ENCODE assay signal across 8 cellular contexts in the genomic region with DNA sequence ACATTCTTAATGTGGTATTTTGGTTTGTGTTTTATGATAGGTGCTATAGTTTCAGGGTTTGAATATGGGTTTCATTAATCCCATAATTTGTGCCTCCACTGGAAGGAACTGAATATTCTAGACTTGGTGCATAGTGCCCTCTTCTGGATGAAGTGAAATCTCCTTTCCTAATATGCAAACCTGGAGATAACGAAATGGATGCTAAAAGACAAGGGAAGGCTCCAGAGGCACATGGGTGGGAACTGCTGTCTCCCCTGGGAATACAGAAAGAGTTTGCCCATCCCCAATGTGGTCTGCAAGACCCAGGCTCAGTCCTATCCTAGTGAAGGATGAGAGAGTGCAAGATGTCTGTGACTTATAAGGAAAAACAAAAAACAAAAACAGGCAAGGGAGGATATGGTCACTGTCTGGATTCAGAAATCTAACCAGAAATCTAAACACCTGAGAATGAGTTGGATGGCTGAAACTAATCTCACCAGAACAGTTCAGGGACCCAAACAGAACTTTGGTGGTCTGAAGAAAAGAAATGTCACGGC.
DNase-seq lines count a peak whose midpoint lies in the region; ATAC-seq, FAIRE-seq and TF ChIP-seq lines count a peak whose summit lies in the region.

No MANE protein-coding gene starts in this region.

- POLR2A ChIA-PET in CD4-positive, alpha-beta T cell (lab: Charles Lee): no interaction called here

- peaks cover 7% of the 10 kb centered on the region for H3K27me3 ChIP-seq in CD4-positive, alpha-beta T cell (ENCODE audit: control insufficient read depth, insufficient read depth, low read length)

- TF ChIP-seq CTCF in CD4-positive, alpha-beta T cell (IDR thresholded peaks at IDR 0.05): peak; percentile 18

- H3K9me3 ChIP-seq in CD4-positive, alpha-beta T cell (ENCODE audit: control insufficient read depth, low read length): no peaks in the 10 kb centered on the region

- H3K4me3 Mint-ChIP-seq in CD4-positive, alpha-beta T cell: no peak overlapping the region

- intact Hi-C loops in CD4-positive, alpha-beta T cell (cut with DNase I, micrococcal nuclease): no loop called here

- no peak for ATAC-seq in CD4-positive, alpha-beta T cell (ENCODE audit: poor library complexity)
- peak; percentile 60 for ATAC-seq in GM21619 (IDR thresholded peaks at IDR 0.05; ENCODE audit: unreplicated experiment)

- CTCF ChIA-PET in CD4-positive, alpha-beta T cell (lab: Charles Lee): no interaction called here

- H3K9me3 Mint-ChIP-seq in CD4-positive, alpha-beta T cell: no peaks in the 10 kb centered on the region

- H3K4me1 Mint-ChIP-seq in CD4-positive, alpha-beta T cell (ENCODE audit: low read depth): peaks cover 11% of the 10 kb centered on the region

- no peaks in the 10 kb centered on the region for H3K36me3 Mint-ChIP-seq in CD4-positive, alpha-beta T cell (ENCODE audit: low read depth)

- no peak for DNase-seq in CD4-positive, alpha-beta T cell
- peak; percentile 55 for DNase-seq in NCI-H187 treated with DMSO at 0.1 percent for 48 hours (lab: John Stamatoyannopoulos, UW)
- peak; percentile 19 for DNase-seq in T1000 (lab: John Stamatoyannopoulos, UW)
- DNase-seq in hepatic stellate cell (ENCODE audit: low spot score): peak; percentile 27
- DNase-seq in urothelium cell line (ENCODE audit: low spot score): peak; percentile 30
- DNase-seq in activated CD4-positive, alpha-beta T cell treated with anti-CD3 and anti-CD28 coated beads for 4 hours: no peak
- no peak for DNase-seq in activated gamma-delta T cell treated with Interleukin-2 at 50 U/mL for 16 hours

- no peak for FAIRE-seq in urothelium cell line (lab: Jason Lieb, UNC)

- no peak overlapping the region for H3K27ac Mint-ChIP-seq in CD4-positive, alpha-beta T cell

- H3K27me3 Mint-ChIP-seq in CD4-positive, alpha-beta T cell: peaks cover 66% of the 10 kb centered on the region

- no peak overlapping the region for H3K27ac ChIP-seq in CD4-positive, alpha-beta T cell (ENCODE audit: low read depth, low read length)

Comparison
In these comparisons a context has a peak if more than half of its experiments do, and no peak if none do; other contexts are left out.
1. DNase-seq: peak in NCI-H187 treated with DMSO at 0.1 percent for 48 hours (single experiment), T1000 (single experiment), hepatic stellate cell (single experiment) and urothelium cell line (single experiment); none in CD4-positive, alpha-beta T cell (0 of 10), activated CD4-positive, alpha-beta T cell treated with anti-CD3 and anti-CD28 coated beads for 4 hours (0 of 2) and activated gamma-delta T cell treated with Interleukin-2 at 50 U/mL for 16 hours (single experiment).